1 cellular context compared by ENCODE assay signal in the genomic region with DNA sequence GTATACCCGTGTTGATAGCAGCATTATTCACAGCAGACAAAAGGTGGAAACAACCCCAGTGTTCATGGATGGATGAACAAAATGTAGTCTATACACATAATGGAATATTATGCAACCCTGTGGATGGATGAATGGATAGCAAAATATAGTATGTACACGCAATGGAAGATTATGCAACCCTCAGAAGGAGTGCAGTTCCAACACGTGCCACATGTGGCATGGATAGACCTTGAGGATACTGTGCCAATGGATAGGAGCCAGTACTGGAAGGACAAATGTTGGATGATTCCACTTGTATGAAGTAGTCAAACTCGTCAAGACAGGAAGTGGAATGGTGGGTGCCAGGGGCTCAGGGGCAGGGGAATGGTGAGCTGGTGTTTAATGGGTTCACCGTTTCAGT.
TF ChIP-seq lines count a peak whose summit lies in the region.

No MANE protein-coding gene starts in this region.

TF ChIP-seq in K562, 482 proteins besides CTCF, POLR2A, EP300 and RAD21 (continued from another document):
- TF ChIP-seq, protein P1, sequence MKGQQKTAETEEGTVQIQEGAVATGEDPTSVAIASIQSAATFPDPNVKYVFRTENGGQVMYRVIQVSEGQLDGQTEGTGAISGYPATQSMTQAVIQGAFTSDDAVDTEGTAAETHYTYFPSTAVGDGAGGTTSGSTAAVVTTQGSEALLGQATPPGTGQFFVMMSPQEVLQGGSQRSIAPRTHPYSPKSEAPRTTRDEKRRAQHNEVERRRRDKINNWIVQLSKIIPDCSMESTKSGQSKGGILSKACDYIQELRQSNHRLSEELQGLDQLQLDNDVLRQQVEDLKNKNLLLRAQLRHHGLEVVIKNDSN (CRISPR knock-in tag; IDR thresholded peaks at IDR 0.05), result 0 out of 2 replicates have a peak, but pooled peaks have one; percentile 10
- no peak for TF ChIP-seq HDAC8 (tag; IDR thresholded peaks at IDR 0.05)
- peak; percentile 89 for TF ChIP-seq CEBPB (tag; IDR thresholded peaks at IDR 0.05)
- peak; percentile 75 for TF ChIP-seq CEBPG (CRISPR knock-in tag; IDR thresholded peaks at IDR 0.05)
- TF ChIP-seq CEBPG (tag; conservative IDR thresholded peaks at IDR 0.05 in 1 of 2, IDR thresholded peaks at IDR 0.05 in 1 of 2), result peak; percentile 62 to 72
- TF ChIP-seq, protein P2, sequence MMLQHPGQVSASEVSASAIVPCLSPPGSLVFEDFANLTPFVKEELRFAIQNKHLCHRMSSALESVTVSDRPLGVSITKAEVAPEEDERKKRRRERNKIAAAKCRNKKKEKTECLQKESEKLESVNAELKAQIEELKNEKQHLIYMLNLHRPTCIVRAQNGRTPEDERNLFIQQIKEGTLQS (IDR thresholded peaks at IDR 0.05), result peak; percentile 28; the same call in 1 of the 2 replicates
- TF ChIP-seq, protein P2 (CRISPR knock-in tag; conservative IDR thresholded peaks at IDR 0.05), result no peak
- TF ChIP-seq, protein P3, sequence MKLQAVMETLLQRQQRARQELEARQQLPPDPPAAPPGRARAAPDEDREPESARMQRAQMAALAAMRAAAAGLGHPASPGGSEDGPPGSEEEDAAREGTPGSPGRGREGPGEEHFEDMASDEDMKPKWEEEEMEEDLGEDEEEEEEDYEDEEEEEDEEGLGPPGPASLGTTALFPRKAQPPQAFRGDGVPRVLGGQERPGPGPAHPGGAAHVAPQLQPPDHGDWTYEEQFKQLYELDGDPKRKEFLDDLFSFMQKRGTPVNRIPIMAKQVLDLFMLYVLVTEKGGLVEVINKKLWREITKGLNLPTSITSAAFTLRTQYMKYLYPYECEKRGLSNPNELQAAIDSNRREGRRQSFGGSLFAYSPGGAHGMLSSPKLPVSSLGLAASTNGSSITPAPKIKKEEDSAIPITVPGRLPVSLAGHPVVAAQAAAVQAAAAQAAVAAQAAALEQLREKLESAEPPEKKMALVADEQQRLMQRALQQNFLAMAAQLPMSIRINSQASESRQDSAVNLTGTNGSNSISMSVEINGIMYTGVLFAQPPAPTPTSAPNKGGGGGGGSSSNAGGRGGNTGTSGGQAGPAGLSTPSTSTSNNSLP (IDR thresholded peaks at IDR 0.05; ENCODE audit: borderline replicate concordance, low read depth, low read length), result no peak
